Comparison of ENCODE assay signal across 13 cellular contexts in genomic region chr10:85646312-85646711, GRCh38.
DNase-seq lines count a peak whose midpoint lies in the region.
"Had no signal": no experiment of that assay in that cellular context is flagged by ENCODE, and none has a peak within 500 bp of the region (broad histone marks: within the 10 kb centered on the region; RNA-seq: fewer than 3 reads in every experiment).

No MANE protein-coding gene starts in this region.

- H3K4me1 ChIP-seq in SJSA1 (replicated peaks) = peaks cover 87% of the 10 kb centered on the region
- H3K4me1 ChIP-seq: neural progenitor cell had no signal

- no peaks in the 10 kb centered on the region for H3K36me3 ChIP-seq in SJSA1
- H3K36me3 ChIP-seq: esophagus muscularis mucosa, neural progenitor cell had no signal

- H3K27ac ChIP-seq in SJSA1 = no peak overlapping the region
- H3K27ac ChIP-seq: esophagus muscularis mucosa, neural progenitor cell had no signal

- no peak overlapping the region for H3K4me3 ChIP-seq in SJSA1
- H3K4me3 ChIP-seq: esophagus muscularis mucosa, neural progenitor cell had no signal

- DNase-seq in DMS 273 (lab: John Stamatoyannopoulos, UW; ENCODE audit: unreplicated experiment) (peak; percentile 50), NCI-H146 (lab: John Stamatoyannopoulos, UW) (peak; percentile 46), SJSA1 (ENCODE audit: low read depth in 1 of 2, low spot score in 2 of 2) (peak; percentile 50 to 69), kidney glomerular epithelial cell (lab: John Stamatoyannopoulos, UW) (peak; percentile 60), occipital lobe (lab: John Stamatoyannopoulos, UW) (no peak), mesenteric fat pad (ENCODE audit: low spot score) (no peak), NCI-H2227 (lab: John Stamatoyannopoulos, UW; ENCODE audit: unreplicated experiment) (no peak)
- DNase-seq in activated CD4-positive, alpha-beta T cell treated with anti-CD3 and anti-CD28 coated beads, Interleukin-2, amount 50 U/mL, for 48 hours = no peak
- DNase-seq: CD4-positive, CD25-positive, alpha-beta regulatory T cell; left cardiac atrium; T-helper 17 cell had no signal

- no peaks in the 10 kb centered on the region for H3K27me3 ChIP-seq in SJSA1 (replicated peaks)
- H3K27me3 ChIP-seq: esophagus muscularis mucosa, neural progenitor cell had no signal

- H3K9me3 ChIP-seq in SJSA1 (replicated peaks) = no peaks in the 10 kb centered on the region
- H3K9me3 ChIP-seq: esophagus muscularis mucosa had no signal

Comparison
In these comparisons a context has a peak if more than half of its experiments do, and no peak if none do; other contexts are left out.
1. DNase-seq: peak in DMS 273 (single experiment), NCI-H146 (single experiment), SJSA1 (2 of 2) and kidney glomerular epithelial cell (single experiment); none in occipital lobe (single experiment), mesenteric fat pad (single experiment), NCI-H2227 (single experiment) and activated CD4-positive, alpha-beta T cell treated with anti-CD3 and anti-CD28 coated beads, Interleukin-2, amount 50 U/mL, for 48 hours (0 of 2).